ENCODE assay signal across 35 cellular contexts in genomic region chr16:55282441-55282840, GRCh38. TPM values are rescaled to one million over a fixed set of nuclear protein-coding genes. Genes with fewer than 3 reads are reported as not detected.
"Had no signal": no experiment of that assay in that cellular context is flagged by ENCODE, and none has a peak within 500 bp of the region (broad histone marks: within the 10 kb centered on the region; RNA-seq: fewer than 3 reads in every experiment).

No MANE protein-coding gene starts in this region.

- H3K4me2 ChIP-seq: hepatocyte had no signal

- H3K9me3 ChIP-seq: pancreas, prostate gland, thoracic aorta had no signal

- H3K4me3 ChIP-seq: gastroesophageal sphincter, hepatocyte, pancreas, prostate gland, skin epidermis, thoracic aorta had no signal

- H3K4me1 Mint-ChIP-seq: activated naive CD4-positive, alpha-beta T cell treated with anti-CD3 and anti-CD28 coated beads, Interleukin-2, amount 50 U/mL, for 24 hours; activated naive CD8-positive, alpha-beta T cell treated with anti-CD3 and anti-CD28 coated beads, Interleukin-2, amount 50 U/mL, for 24 hours; activated T-helper 17 cell treated with anti-CD3 and anti-CD28 coated beads, Interleukin-2, amount 50 U/mL, for 72 hours; naive thymus-derived CD4-positive, alpha-beta T cell had no signal

- ATAC-seq: activated CD4-positive, CD25-positive, alpha-beta regulatory T cell treated with anti-CD3 and anti-CD28 coated beads, Interleukin-2, amount 50 U/mL, for 24 hours; activated naive CD8-positive, alpha-beta T cell treated with anti-CD3 and anti-CD28 coated beads, Interleukin-2, amount 50 U/mL, for 24 hours; activated T-cell treated with anti-CD3 and anti-CD28 coated beads, Interleukin-2, amount 50 U/mL, for 4 hours; activated T-helper 17 cell treated with anti-CD3 and anti-CD28 coated beads, Interleukin-2, amount 50 U/mL, for 72 hours; esophagus mucosa; gastroesophageal sphincter; left cardiac atrium; left ventricle myocardium superior; naive thymus-derived CD4-positive, alpha-beta T cell; pancreas; sciatic nerve had no signal

- H3K79me2 ChIP-seq: hepatocyte had no signal

- H3K27ac Mint-ChIP-seq: activated CD4-positive, alpha-beta memory T cell treated with anti-CD3 and anti-CD28 coated beads for 36 hours; activated naive CD4-positive, alpha-beta T cell treated with anti-CD3 and anti-CD28 coated beads, Interleukin-2, amount 50 U/mL, for 24 hours; activated naive CD8-positive, alpha-beta T cell treated with anti-CD3 and anti-CD28 coated beads, Interleukin-2, amount 50 U/mL, for 24 hours; activated T-helper 17 cell treated with anti-CD3 and anti-CD28 coated beads, Interleukin-2, amount 50 U/mL, for 72 hours; naive thymus-derived CD4-positive, alpha-beta T cell; stimulated activated naive CD8-positive, alpha-beta T cell treated with anti-CD3 and anti-CD28 coated beads, Interleukin-15, Interleukin-2, amounts not matched to agents 100 ng/mL and 50 ng/mL, for 24 hours; T-helper 1 cell treated with Interleukin-12 subunit alpha and Interleukin-12 subunit beta and Interleukin-4 antibody, amounts not matched to agents 30 μg/mL and 1 μg/mL, for 36 hours had no signal

- H3K4me1 ChIP-seq: gastroesophageal sphincter, pancreas, prostate gland had no signal

- H3K27me3 Mint-ChIP-seq: activated naive CD8-positive, alpha-beta T cell treated with anti-CD3 and anti-CD28 coated beads, Interleukin-2, amount 50 U/mL, for 24 hours had no signal

- H3K4me3 Mint-ChIP-seq: activated CD4-positive, alpha-beta memory T cell treated with anti-CD3 and anti-CD28 coated beads for 36 hours; activated naive CD4-positive, alpha-beta T cell treated with anti-CD3 and anti-CD28 coated beads, Interleukin-2, amount 50 U/mL, for 24 hours; activated naive CD8-positive, alpha-beta T cell treated with anti-CD3 and anti-CD28 coated beads, Interleukin-2, amount 50 U/mL, for 24 hours; activated T-cell treated with anti-CD3 and anti-CD28 coated beads, Interleukin-2, amount 50 U/mL, for 4 hours; activated T-helper 17 cell treated with anti-CD3 and anti-CD28 coated beads, Interleukin-2, amount 50 U/mL, for 72 hours; naive thymus-derived CD4-positive, alpha-beta T cell; stimulated activated naive CD8-positive, alpha-beta T cell treated with anti-CD3 and anti-CD28 coated beads, Interleukin-15, Interleukin-2, amounts not matched to agents 100 ng/mL and 50 ng/mL, for 24 hours; T-helper 1 cell treated with Interleukin-12 subunit alpha and Interleukin-12 subunit beta and Interleukin-4 antibody, amounts not matched to agents 30 μg/mL and 1 μg/mL, for 36 hours had no signal

- H3K36me3 Mint-ChIP-seq: activated CD4-positive, alpha-beta memory T cell treated with anti-CD3 and anti-CD28 coated beads for 36 hours; activated naive CD4-positive, alpha-beta T cell treated with anti-CD3 and anti-CD28 coated beads, Interleukin-2, amount 50 U/mL, for 24 hours; naive thymus-derived CD4-positive, alpha-beta T cell had no signal

- H3K9me3 Mint-ChIP-seq: T-helper 1 cell treated with Interleukin-12 subunit alpha and Interleukin-12 subunit beta and Interleukin-4 antibody, amounts not matched to agents 30 μg/mL and 1 μg/mL, for 36 hours had no signal

- H3K36me3 ChIP-seq: gastroesophageal sphincter, pancreas, prostate gland, thoracic aorta, WERI-Rb-1 had no signal

- H2AFZ ChIP-seq: hepatocyte had no signal

- H3K27me3 ChIP-seq: hepatocyte, pancreas had no signal

- H3K27ac ChIP-seq: gastroesophageal sphincter, hepatocyte, pancreas, prostate gland, skin epidermis, thoracic aorta, WERI-Rb-1 had no signal

- DNase-seq: activated CD4-positive, alpha-beta memory T cell treated with anti-CD3 and anti-CD28 coated beads for 36 hours; activated CD4-positive, alpha-beta T cell treated with anti-CD3 and anti-CD28 coated beads for 48 hours; activated gamma-delta T cell treated with Interleukin-2 at 50 U/mL for 16 hours; activated naive CD8-positive, alpha-beta T cell treated with anti-CD3 and anti-CD28 coated beads, Interleukin-2, amount 50 U/mL, for 24 hours; activated T-cell treated with anti-CD3 and anti-CD28 coated beads, Interleukin-2, amount 50 U/mL, for 4 hours; amygdala; caudate nucleus; left cardiac atrium; left ventricle myocardium superior; midbrain; naive thymus-derived CD4-positive, alpha-beta T cell; pancreas; retina; stimulated activated CD4-positive, alpha-beta T cell treated with anti-CD3 and anti-CD28 coated beads, Interleukin-12 subunit alpha, Interleukin-12 subunit beta, amount 100 ng/mL, for 4 hours; stimulated activated CD4-positive, alpha-beta T cell treated with anti-CD3 and anti-CD28 coated beads, Interleukin-4, amount 100 ng/mL, for 1 hour; T-helper 9 cell; trophoblast cell; WERI-Rb-1 had no signal

RNA-seq across cellular contexts. Expression of gene IRX6, which starts 41.6 kb away (rescaled TPM):
- total RNA-seq: activated CD4-positive, alpha-beta memory T cell treated with anti-CD3 and anti-CD28 coated beads for 36 hours; activated CD8-positive, alpha-beta memory T cell treated with anti-CD3 and anti-CD28 coated beads for 36 hours; activated T-cell treated with anti-CD3 and anti-CD28 coated beads, Interleukin-2, amount 50 U/mL, for 4 hours; activated T-helper 17 cell treated with anti-CD3 and anti-CD28 coated beads, Interleukin-2, amount 50 U/mL, for 72 hours; chondrocyte; left ventricle myocardium superior; lung microvascular endothelial cell; naive thymus-derived CD4-positive, alpha-beta T cell; thoracic aorta had no signal
- polyA plus RNA-seq: hepatocyte; keratinocyte; naive thymus-derived CD4-positive, alpha-beta T cell; neural cell had no signal
